Comparison of ENCODE assay signal across 1 cellular context in the genomic region with DNA sequence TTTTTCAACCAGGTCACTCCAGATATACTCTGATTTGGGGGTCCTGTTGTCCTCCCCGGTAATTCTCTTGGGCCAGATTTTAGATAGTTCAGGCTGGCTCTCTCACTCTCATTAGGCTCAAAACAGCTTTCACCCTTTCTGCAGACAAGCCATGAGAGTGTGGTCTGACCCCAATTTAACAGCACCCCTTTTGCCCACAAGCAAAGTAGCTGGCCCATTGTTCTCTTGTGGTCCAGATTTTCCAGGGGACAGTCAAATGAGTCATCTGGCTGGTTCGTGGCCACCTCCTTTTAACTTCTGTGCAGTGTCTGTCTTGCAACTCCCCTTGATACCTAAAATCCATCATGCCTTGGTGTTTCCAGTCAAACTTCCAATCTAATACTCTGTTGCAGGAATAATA.
TF ChIP-seq lines count a peak whose summit lies in the region.

No MANE protein-coding gene starts in this region.

TF ChIP-seq in GM12878, 131 proteins besides CTCF, POLR2A, EP300 and RAD21:
- TF ChIP-seq, protein P1, sequence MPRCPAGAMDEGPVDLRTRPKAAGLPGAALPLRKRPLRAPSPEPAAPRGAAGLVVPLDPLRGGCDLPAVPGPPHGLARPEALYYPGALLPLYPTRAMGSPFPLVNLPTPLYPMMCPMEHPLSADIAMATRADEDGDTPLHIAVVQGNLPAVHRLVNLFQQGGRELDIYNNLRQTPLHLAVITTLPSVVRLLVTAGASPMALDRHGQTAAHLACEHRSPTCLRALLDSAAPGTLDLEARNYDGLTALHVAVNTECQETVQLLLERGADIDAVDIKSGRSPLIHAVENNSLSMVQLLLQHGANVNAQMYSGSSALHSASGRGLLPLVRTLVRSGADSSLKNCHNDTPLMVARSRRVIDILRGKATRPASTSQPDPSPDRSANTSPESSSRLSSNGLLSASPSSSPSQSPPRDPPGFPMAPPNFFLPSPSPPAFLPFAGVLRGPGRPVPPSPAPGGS (IDR thresholded peaks at IDR 0.05; ENCODE audit: borderline replicate concordance, insufficient read depth, low read depth, low read length, poor library complexity, severe bottlenecking), result no peak
- no peak for TF ChIP-seq SMC3 (IDR thresholded peaks at IDR 0.05; ENCODE audit: borderline replicate concordance, low read length)
- TF ChIP-seq ASH2L (IDR thresholded peaks at IDR 0.05; ENCODE audit: borderline replicate concordance, low read depth), result no peak
- TF ChIP-seq RB1 (IDR thresholded peaks at IDR 0.05; ENCODE audit: borderline replicate concordance), result no peak
- TF ChIP-seq BCL11A (IDR thresholded peaks at IDR 0.05; ENCODE audit: low read depth, low read length), result peak; percentile 61; the same call in 1 of the 2 replicates
- no peak for TF ChIP-seq MYB (IDR thresholded peaks at IDR 0.05; ENCODE audit: borderline replicate concordance, low read depth, low read length)
- TF ChIP-seq, protein P2, sequence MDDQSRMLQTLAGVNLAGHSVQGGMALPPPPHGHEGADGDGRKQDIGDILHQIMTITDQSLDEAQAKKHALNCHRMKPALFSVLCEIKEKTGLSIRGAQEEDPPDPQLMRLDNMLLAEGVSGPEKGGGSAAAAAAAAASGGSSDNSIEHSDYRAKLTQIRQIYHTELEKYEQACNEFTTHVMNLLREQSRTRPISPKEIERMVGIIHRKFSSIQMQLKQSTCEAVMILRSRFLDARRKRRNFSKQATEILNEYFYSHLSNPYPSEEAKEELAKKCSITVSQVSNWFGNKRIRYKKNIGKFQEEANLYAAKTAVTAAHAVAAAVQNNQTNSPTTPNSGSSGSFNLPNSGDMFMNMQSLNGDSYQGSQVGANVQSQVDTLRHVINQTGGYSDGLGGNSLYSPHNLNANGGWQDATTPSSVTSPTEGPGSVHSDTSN (IDR thresholded peaks at IDR 0.05; ENCODE audit: insufficient replicate concordance, low read depth, low read length), result no peak
- TF ChIP-seq CBX5 (IDR thresholded peaks at IDR 0.05; ENCODE audit: low read depth), result no peak
- TF ChIP-seq MTA2 (IDR thresholded peaks at IDR 0.05; ENCODE audit: low read depth), result peak; percentile 52
- no peak for TF ChIP-seq NR2C2 (IDR thresholded peaks at IDR 0.05; ENCODE audit: borderline replicate concordance, control insufficient read depth, insufficient read length, low read depth)
- TF ChIP-seq NRF1 (conservative IDR thresholded peaks at IDR 0.05; ENCODE audit: low read depth, low read length), result no peak
- TF ChIP-seq HDGF (IDR thresholded peaks at IDR 0.05), result no peak
- TF ChIP-seq IKZF2 (IDR thresholded peaks at IDR 0.05), result no peak
- TF ChIP-seq DPF2 (IDR thresholded peaks at IDR 0.05), result no peak
- TF ChIP-seq, protein P3, sequence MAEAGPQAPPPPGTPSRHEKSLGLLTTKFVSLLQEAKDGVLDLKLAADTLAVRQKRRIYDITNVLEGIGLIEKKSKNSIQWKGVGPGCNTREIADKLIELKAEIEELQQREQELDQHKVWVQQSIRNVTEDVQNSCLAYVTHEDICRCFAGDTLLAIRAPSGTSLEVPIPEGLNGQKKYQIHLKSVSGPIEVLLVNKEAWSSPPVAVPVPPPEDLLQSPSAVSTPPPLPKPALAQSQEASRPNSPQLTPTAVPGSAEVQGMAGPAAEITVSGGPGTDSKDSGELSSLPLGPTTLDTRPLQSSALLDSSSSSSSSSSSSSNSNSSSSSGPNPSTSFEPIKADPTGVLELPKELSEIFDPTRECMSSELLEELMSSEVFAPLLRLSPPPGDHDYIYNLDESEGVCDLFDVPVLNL (IDR thresholded peaks at IDR 0.05; ENCODE audit: low read depth, low read length), result no peak
- no peak for TF ChIP-seq RFX5 (IDR thresholded peaks at IDR 0.05; ENCODE audit: low read depth, low read length)
- TF ChIP-seq CEBPB (IDR thresholded peaks at IDR 0.05; ENCODE audit: borderline replicate concordance in 1 of 2, low read depth in 2 of 2, low read length in 2 of 2), result no peak
- no peak for TF ChIP-seq SREBF2 (IDR thresholded peaks at IDR 0.05; ENCODE audit: low read length)
- no peak for TF ChIP-seq HDAC2 (IDR thresholded peaks at IDR 0.05)
- no peak for TF ChIP-seq YBX1 (IDR thresholded peaks at IDR 0.05)
- no peak for TF ChIP-seq EZH2 (IDR thresholded peaks at IDR 0.05; ENCODE audit: borderline replicate concordance, control insufficient read depth, low read depth, low read length)
- no peak for TF ChIP-seq CREB1 (IDR thresholded peaks at IDR 0.05; ENCODE audit: low read depth)
- TF ChIP-seq EGR1 (IDR thresholded peaks at IDR 0.05; ENCODE audit: borderline replicate concordance in 1 of 2, low read depth in 2 of 2, low read length in 2 of 2), result no peak
- no peak for TF ChIP-seq NFIC (IDR thresholded peaks at IDR 0.05; ENCODE audit: low read depth, low read length)
- no peak for TF ChIP-seq MEF2B (IDR thresholded peaks at IDR 0.05; ENCODE audit: partially characterized antibody, poor library complexity, severe bottlenecking)
- TF ChIP-seq SRF (IDR thresholded peaks at IDR 0.05; ENCODE audit: low read depth in 2 of 2, low read length in 2 of 2), result no peak
- no peak for TF ChIP-seq CBFB (IDR thresholded peaks at IDR 0.05; ENCODE audit: low read depth)
- no peak for TF ChIP-seq SMAD1 (IDR thresholded peaks at IDR 0.05; ENCODE audit: low read depth, partially characterized antibody)
- TF ChIP-seq MYC (IDR thresholded peaks at IDR 0.05; ENCODE audit: insufficient read depth, insufficient read length, insufficient replicate concordance, low read length, severe bottlenecking), result no peak
- TF ChIP-seq PAX8 (IDR thresholded peaks at IDR 0.05), result no peak
- no peak for TF ChIP-seq CHD1 (IDR thresholded peaks at IDR 0.05; ENCODE audit: low read depth, low read length)
- no peak for TF ChIP-seq TBL1XR1 (IDR thresholded peaks at IDR 0.05; ENCODE audit: low read depth, low read length)
- TF ChIP-seq YY1 (IDR thresholded peaks at IDR 0.05; ENCODE audit: low read depth, low read length), result no peak
- TF ChIP-seq NR2F1 (conservative IDR thresholded peaks at IDR 0.05), result peak; percentile 76
- 0 out of 4 replicates have a peak, but pooled peaks of 1 of the 2 experiments have one; percentile 5 for TF ChIP-seq BHLHE40 (IDR thresholded peaks at IDR 0.05; ENCODE audit: borderline replicate concordance in 1 of 2, low read depth in 2 of 2, low read length in 1 of 2)
